ENCODE assay signal across 16 cellular contexts in the genomic region with DNA sequence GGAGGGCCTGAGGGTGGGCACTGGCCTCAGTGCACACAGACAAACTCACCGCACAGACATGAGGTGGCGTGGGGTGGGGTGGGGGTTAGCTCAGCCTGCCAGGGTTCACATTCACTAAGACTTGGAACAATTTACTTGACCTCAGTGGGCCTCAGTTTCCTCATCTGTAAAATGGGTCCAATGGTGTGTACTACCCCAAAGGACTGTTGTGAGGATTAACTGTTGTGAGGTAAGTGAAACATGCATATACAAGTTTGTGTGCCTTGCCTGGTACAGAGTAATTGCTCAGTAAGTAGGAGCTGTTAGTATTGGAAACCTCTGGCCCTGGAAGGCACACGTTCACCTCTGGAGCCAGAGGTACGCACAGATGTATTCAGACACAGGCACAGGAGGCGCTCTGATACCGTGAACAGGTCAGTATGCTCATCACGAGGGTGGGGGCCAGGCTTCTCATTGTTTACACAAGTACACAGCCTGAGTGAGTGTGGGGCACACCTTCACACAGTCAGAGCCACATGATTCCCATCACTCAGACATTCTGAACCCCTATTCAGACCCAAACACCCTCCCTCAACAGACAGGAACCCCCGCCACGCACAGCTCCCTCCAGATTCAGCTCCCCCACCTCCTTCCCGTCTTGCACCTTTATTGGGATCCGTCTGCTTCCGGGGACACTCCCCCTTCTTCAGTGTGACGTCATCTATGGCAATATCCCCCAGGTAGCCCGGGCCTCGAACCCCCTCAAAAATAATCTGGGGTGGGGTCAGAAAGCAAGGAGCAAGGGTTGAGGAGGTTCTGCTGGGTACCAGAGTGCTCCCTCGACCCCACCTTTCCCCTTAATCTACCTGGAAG. TPM values are rescaled to one million over a fixed set of nuclear protein-coding genes. Genes with fewer than 3 reads are reported as not detected.
A peak's percentile ranks its signal among the peaks of the same experiment; 100 is the strongest.
DNase-seq lines count a peak whose midpoint lies in the region; ATAC-seq, FAIRE-seq and TF ChIP-seq lines count a peak whose summit lies in the region.
"Had no signal": no experiment of that assay in that cellular context is flagged by ENCODE, and none has a peak within 500 bp of the region (broad histone marks: within the 10 kb centered on the region; RNA-seq: fewer than 3 reads in every experiment).

No MANE protein-coding gene starts in this region.

- no peaks in the 10 kb centered on the region for H3K79me2 ChIP-seq in keratinocyte (ENCODE audit: control insufficient read depth, insufficient read depth, low read length)

- H4K20me1 ChIP-seq in keratinocyte (ENCODE audit: control insufficient read depth, extremely low read depth, insufficient read depth, low read length): no peaks in the 10 kb centered on the region
- H4K20me1 ChIP-seq: BLaER1 had no signal

- H3K4me3 ChIP-seq in keratinocyte (ENCODE audit: control insufficient read depth in 2 of 3, extremely low read depth in 1 of 3, insufficient read depth in 2 of 3, low read depth in 1 of 3, low read length in 3 of 3): no peak overlapping the region
- H3K4me3 ChIP-seq in naive thymus-derived CD4-positive, alpha-beta T cell (ENCODE audit: low read length): no peak overlapping the region
- H3K4me3 ChIP-seq: BLaER1, Peyer's patch had no signal

- no peaks in the 10 kb centered on the region for H3K9me1 ChIP-seq in keratinocyte (ENCODE audit: control insufficient read depth, extremely low read depth, insufficient read depth, low read length)

- peak; percentile 84 for FAIRE-seq in keratinocyte (lab: Jason Lieb, UNC)

- H3K9ac ChIP-seq in keratinocyte (ENCODE audit: control insufficient read depth, extremely low read depth, insufficient read depth, low read length): peak overlapping the region; percentile 53
- H3K9ac ChIP-seq: BLaER1 had no signal

- CTCF ChIA-PET in naive thymus-derived CD4-positive, alpha-beta T cell (lab: Charles Lee): interaction anchor here (0.9 kb wide), 1 partner anchor 312 kb away, joined by 3 read pairs; no protein-coding TSS in a partner anchor

- H3K36me3 ChIP-seq in keratinocyte (ENCODE audit: control insufficient read depth in 2 of 2, extremely low read depth in 1 of 2, insufficient read depth in 2 of 2, low read length in 2 of 2): no peaks in the 10 kb centered on the region
- H3K36me3 ChIP-seq in naive thymus-derived CD4-positive, alpha-beta T cell (ENCODE audit: control insufficient read depth in 2 of 3, insufficient read depth in 3 of 3, low read length in 3 of 3): no peaks in the 10 kb centered on the region
- H3K36me3 ChIP-seq: BLaER1, Peyer's patch had no signal

- peaks cover 5% of the 10 kb centered on the region for H3K4me1 Mint-ChIP-seq in chondrocyte (ENCODE audit: low read depth)
- H3K4me1 Mint-ChIP-seq in activated T-cell treated with anti-CD3 and anti-CD28 coated beads, Interleukin-2, amount 50 U/mL, for 72 hours (ENCODE audit: low read depth): no peaks in the 10 kb centered on the region
- H3K4me1 Mint-ChIP-seq in naive thymus-derived CD4-positive, alpha-beta T cell: peaks cover 0 to 57% (median 38%) of the 10 kb centered on the region in 7 donors

- DNase-seq in NCI-H69 (lab: John Stamatoyannopoulos, UW) (peak; percentile 44), chondrocyte (ENCODE audit: low spot score) (peak; percentile 38), keratinocyte (ENCODE audit: low read depth, low spot score) (no peak), NOMO-1 treated with dmso at 0.1 percent for 144 hours (lab: John Stamatoyannopoulos, UW; ENCODE audit: unreplicated experiment) (no peak), middle frontal gyrus (ENCODE audit: extremely low spot score, low spot score) (no peak)
- DNase-seq in activated T-cell treated with anti-CD3 and anti-CD28 coated beads, Interleukin-2, amount 50 U/mL, for 72 hours: no peak
- no peak for DNase-seq in naive thymus-derived CD4-positive, alpha-beta T cell
- DNase-seq: CD4-positive, alpha-beta memory T cell; DMS53; GOT3; NCI-H1417 treated with DMSO at 0.1 percent for 48 hours; NCI-H2029 treated with DMSO at 0.1 percent for 48 hours; Peyer's patch; SW 1271 had no signal

- H3K4me3 Mint-ChIP-seq in chondrocyte (ENCODE audit: unreplicated experiment): no peak overlapping the region
- no peak overlapping the region for H3K4me3 Mint-ChIP-seq in activated T-cell treated with anti-CD3 and anti-CD28 coated beads, Interleukin-2, amount 50 U/mL, for 72 hours
- no peak overlapping the region for H3K4me3 Mint-ChIP-seq in naive thymus-derived CD4-positive, alpha-beta T cell
- H3K4me3 Mint-ChIP-seq: CD4-positive, alpha-beta memory T cell had no signal

- H2AFZ ChIP-seq in keratinocyte (ENCODE audit: control insufficient read depth, low read length): peak overlapping the region; percentile 76

- peak overlapping the region; percentile 58 for H3K27ac ChIP-seq in keratinocyte (ENCODE audit: control insufficient read depth, insufficient read depth, low read length)
- no peak overlapping the region for H3K27ac ChIP-seq in naive thymus-derived CD4-positive, alpha-beta T cell (ENCODE audit: low read depth, low read length)
- H3K27ac ChIP-seq: BLaER1, Peyer's patch had no signal

- intact Hi-C loops in naive thymus-derived CD4-positive, alpha-beta T cell (cut with micrococcal nuclease): no loop called here

- no peak overlapping the region for H3K27ac Mint-ChIP-seq in chondrocyte (ENCODE audit: unreplicated experiment)
- H3K27ac Mint-ChIP-seq in activated T-cell treated with anti-CD3 and anti-CD28 coated beads, Interleukin-2, amount 50 U/mL, for 72 hours: no peak overlapping the region
- peak overlapping the region in 2 of 9 donors; percentile 16 to 53 for H3K27ac Mint-ChIP-seq in naive thymus-derived CD4-positive, alpha-beta T cell

- no peaks in the 10 kb centered on the region for H3K9me3 Mint-ChIP-seq in chondrocyte (ENCODE audit: low read depth)
- H3K9me3 Mint-ChIP-seq in activated T-cell treated with anti-CD3 and anti-CD28 coated beads, Interleukin-2, amount 50 U/mL, for 72 hours: no peaks in the 10 kb centered on the region
- H3K9me3 Mint-ChIP-seq in naive thymus-derived CD4-positive, alpha-beta T cell: no peaks in the 10 kb centered on the region
- H3K9me3 Mint-ChIP-seq: CD4-positive, alpha-beta memory T cell had no signal

- no peaks in the 10 kb centered on the region for H3K27me3 Mint-ChIP-seq in chondrocyte (ENCODE audit: low read depth)
- H3K27me3 Mint-ChIP-seq in activated T-cell treated with anti-CD3 and anti-CD28 coated beads, Interleukin-2, amount 50 U/mL, for 72 hours (ENCODE audit: low read depth): no peaks in the 10 kb centered on the region
- peaks cover 0 to 7% (median 0%) of the 10 kb centered on the region in 5 donors for H3K27me3 Mint-ChIP-seq in naive thymus-derived CD4-positive, alpha-beta T cell
- H3K27me3 Mint-ChIP-seq: CD4-positive, alpha-beta memory T cell had no signal

- H3K4me1 ChIP-seq in keratinocyte (ENCODE audit: control insufficient read depth, extremely low read depth, insufficient read depth, low read length): peaks cover 19% of the 10 kb centered on the region
- H3K4me1 ChIP-seq in naive thymus-derived CD4-positive, alpha-beta T cell (ENCODE audit: control insufficient read depth in 2 of 2, insufficient read depth in 2 of 2, low read length in 2 of 2): peaks cover 0 to 13% of the 10 kb centered on the region in 2 donors
- H3K4me1 ChIP-seq: BLaER1, Peyer's patch had no signal

- no peak for ATAC-seq in activated T-cell treated with anti-CD3 and anti-CD28 coated beads, Interleukin-2, amount 50 U/mL, for 72 hours (replicated peaks in 1 of 2)
- no peak for ATAC-seq in naive thymus-derived CD4-positive, alpha-beta T cell

- peak overlapping the region; percentile 62 for H3K4me2 ChIP-seq in keratinocyte (ENCODE audit: control insufficient read depth, extremely low read depth, insufficient read depth, low read depth, low read length)
- H3K4me2 ChIP-seq: BLaER1 had no signal

- dilution Hi-C loops in keratinocyte (cut with MboI; ENCODE audit: extremely low pct_ligation_motif_present, low sequenced_read_pairs): no loop called here

- no peaks in the 10 kb centered on the region for H3K9me3 ChIP-seq in keratinocyte (ENCODE audit: control insufficient read depth, low read depth, low read length)
- no peaks in the 10 kb centered on the region for H3K9me3 ChIP-seq in naive thymus-derived CD4-positive, alpha-beta T cell (ENCODE audit: control insufficient read depth in 2 of 3, low read length in 3 of 3)
- H3K9me3 ChIP-seq: BLaER1, Peyer's patch had no signal

- POLR2A ChIA-PET in naive thymus-derived CD4-positive, alpha-beta T cell (lab: Charles Lee): no interaction called here

- H3K36me3 Mint-ChIP-seq in chondrocyte (ENCODE audit: low read depth): peaks cover 10% of the 10 kb centered on the region
- no peaks in the 10 kb centered on the region for H3K36me3 Mint-ChIP-seq in activated T-cell treated with anti-CD3 and anti-CD28 coated beads, Interleukin-2, amount 50 U/mL, for 72 hours (ENCODE audit: insufficient read depth in 2 of 2)
- peaks cover 0 to 16% (median 12%) of the 10 kb centered on the region in 5 donors for H3K36me3 Mint-ChIP-seq in naive thymus-derived CD4-positive, alpha-beta T cell

- TF ChIP-seq CTCF in GM12873 (IDR thresholded peaks at IDR 0.05; ENCODE audit: insufficient read depth, low read depth, low read length, missing control alignments) (peak; percentile 4), chondrocyte (IDR thresholded peaks at IDR 0.05) (no peak), keratinocyte (optimal IDR thresholded peaks at IDR 0.05 in 1 of 3, IDR thresholded peaks at IDR 0.05 in 1 of 3, conservative IDR thresholded peaks at IDR 0.05 in 1 of 3; ENCODE audit: extremely low read depth in 1 of 3, insufficient read depth in 2 of 3, low read length in 3 of 3) (peak in 1 of 3 experiments; percentile 41)

- H3K27me3 ChIP-seq in keratinocyte (ENCODE audit: control insufficient read depth, extremely low read depth, insufficient read depth, low read length): peaks cover 2% of the 10 kb centered on the region
- no peaks in the 10 kb centered on the region for H3K27me3 ChIP-seq in naive thymus-derived CD4-positive, alpha-beta T cell (ENCODE audit: control insufficient read depth in 2 of 2, insufficient read depth in 2 of 2, low read length in 2 of 2)
- H3K27me3 ChIP-seq: BLaER1, Peyer's patch had no signal

RNA-seq across cellular contexts. Expression of a gene that starts 59.9 kb away (rescaled TPM):
- 17.3 to 30.2 TPM (median 22.5 TPM) in 3 replicates for total RNA-seq in chondrocyte
- polyA plus RNA-seq in keratinocyte: 0.26 to 1.0 TPM (median 0.32 TPM) in 3 replicates
- polyA plus RNA-seq in keratinocyte (2011; ENCODE audit: low read depth): 0.29 TPM
- polyA plus RNA-seq in keratinocyte (2011; cell fraction: cytosol; rRNA removed): 0.11 and 0.23 TPM in 2 replicates
- 2.3 and 2.4 TPM in 2 replicates for polyA plus RNA-seq in keratinocyte (2011; cell fraction: nucleus; rRNA removed)
- polyA plus RNA-seq in keratinocyte (2012; ENCODE audit: low replicate concordance): 0.38 and 0.77 TPM in 2 replicates
- 0.26 to 5.0 TPM (median 4.2 TPM) in 3 replicates for polyA minus RNA-seq in keratinocyte
- 0.19 TPM for polyA minus RNA-seq in keratinocyte (2011; cell fraction: cytosol; rRNA and poly(A)+ RNA removed)
- 0.84 and 1.6 TPM in 2 replicates for polyA minus RNA-seq in keratinocyte (2011; cell fraction: nucleus; rRNA and poly(A)+ RNA removed)
- 10 to 100 TPM in 1 of 2 donors, under 1 TPM in 1; 0.07 to 11.5 TPM for total RNA-seq in activated T-cell treated with anti-CD3 and anti-CD28 coated beads, Interleukin-2, amount 50 U/mL, for 72 hours
- 10 to 100 TPM in 3 of 5 experiments, under 1 TPM in 2; 0.08 to 17.8 (median 12.5) TPM for total RNA-seq in naive thymus-derived CD4-positive, alpha-beta T cell
- polyA plus RNA-seq in naive thymus-derived CD4-positive, alpha-beta T cell: 1 to 10 TPM in 1 of 2 donors, under 1 TPM in 1; 0.70 to 1.1 TPM

Comparison
In these comparisons a context has a peak if more than half of its experiments do, and no peak if none do; other contexts are left out.
1. DNase-seq: peak in NCI-H69 (single experiment) and chondrocyte (single experiment); none in keratinocyte (single experiment), activated T-cell treated with anti-CD3 and anti-CD28 coated beads, Interleukin-2, amount 50 U/mL, for 72 hours (0 of 2), NOMO-1 treated with dmso at 0.1 percent for 144 hours (single experiment), middle frontal gyrus (single experiment) and naive thymus-derived CD4-positive, alpha-beta T cell (0 of 9).